ENCODE assay signal across 1 cellular context in the genomic region with DNA sequence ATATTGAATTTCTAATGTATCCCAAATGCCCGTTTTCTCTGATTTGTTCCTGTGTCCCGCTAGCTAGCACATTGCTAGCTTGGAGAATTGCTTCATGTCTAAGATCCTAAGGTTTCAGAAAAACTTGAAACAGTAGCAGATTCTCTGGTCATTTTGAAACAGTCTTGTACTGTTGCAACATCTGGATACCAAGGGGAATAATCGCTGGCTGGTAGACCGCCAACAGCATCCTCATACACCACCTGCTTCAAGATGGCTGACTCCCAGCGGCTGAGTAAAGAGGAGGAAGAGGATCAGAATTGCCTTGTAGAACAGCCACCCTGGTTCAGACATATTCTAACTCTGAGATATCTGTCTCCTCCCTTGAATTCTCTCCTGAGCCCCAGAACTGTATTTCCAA.
TF ChIP-seq lines count a peak whose summit lies in the region.

No MANE protein-coding gene starts in this region.

TF ChIP-seq in HepG2, 621 proteins besides CTCF, POLR2A, EP300 and RAD21:
- TF ChIP-seq, protein P1, sequence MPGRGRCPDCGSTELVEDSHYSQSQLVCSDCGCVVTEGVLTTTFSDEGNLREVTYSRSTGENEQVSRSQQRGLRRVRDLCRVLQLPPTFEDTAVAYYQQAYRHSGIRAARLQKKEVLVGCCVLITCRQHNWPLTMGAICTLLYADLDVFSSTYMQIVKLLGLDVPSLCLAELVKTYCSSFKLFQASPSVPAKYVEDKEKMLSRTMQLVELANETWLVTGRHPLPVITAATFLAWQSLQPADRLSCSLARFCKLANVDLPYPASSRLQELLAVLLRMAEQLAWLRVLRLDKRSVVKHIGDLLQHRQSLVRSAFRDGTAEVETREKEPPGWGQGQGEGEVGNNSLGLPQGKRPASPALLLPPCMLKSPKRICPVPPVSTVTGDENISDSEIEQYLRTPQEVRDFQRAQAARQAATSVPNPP (CRISPR knock-in tag; IDR thresholded peaks at IDR 0.05), result no peak
- no peak for TF ChIP-seq CENPX (CRISPR knock-in tag; IDR thresholded peaks at IDR 0.05)
- TF ChIP-seq CEBPB (IDR thresholded peaks at IDR 0.05; ENCODE audit: borderline replicate concordance, low read depth, low read length), result peak; percentile 25; the same call in 1 of the 2 replicates
- no peak for TF ChIP-seq ZNF207 (IDR thresholded peaks at IDR 0.05; ENCODE audit: borderline replicate concordance)
- TF ChIP-seq, protein P2, sequence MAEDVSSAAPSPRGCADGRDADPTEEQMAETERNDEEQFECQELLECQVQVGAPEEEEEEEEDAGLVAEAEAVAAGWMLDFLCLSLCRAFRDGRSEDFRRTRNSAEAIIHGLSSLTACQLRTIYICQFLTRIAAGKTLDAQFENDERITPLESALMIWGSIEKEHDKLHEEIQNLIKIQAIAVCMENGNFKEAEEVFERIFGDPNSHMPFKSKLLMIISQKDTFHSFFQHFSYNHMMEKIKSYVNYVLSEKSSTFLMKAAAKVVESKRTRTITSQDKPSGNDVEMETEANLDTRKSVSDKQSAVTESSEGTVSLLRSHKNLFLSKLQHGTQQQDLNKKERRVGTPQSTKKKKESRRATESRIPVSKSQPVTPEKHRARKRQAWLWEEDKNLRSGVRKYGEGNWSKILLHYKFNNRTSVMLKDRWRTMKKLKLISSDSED (CRISPR knock-in tag; IDR thresholded peaks at IDR 0.05), result no peak
- TF ChIP-seq ZNF615 (CRISPR knock-in tag; IDR thresholded peaks at IDR 0.05; ENCODE audit: borderline replicate concordance), result no peak
- TF ChIP-seq, protein P3, sequence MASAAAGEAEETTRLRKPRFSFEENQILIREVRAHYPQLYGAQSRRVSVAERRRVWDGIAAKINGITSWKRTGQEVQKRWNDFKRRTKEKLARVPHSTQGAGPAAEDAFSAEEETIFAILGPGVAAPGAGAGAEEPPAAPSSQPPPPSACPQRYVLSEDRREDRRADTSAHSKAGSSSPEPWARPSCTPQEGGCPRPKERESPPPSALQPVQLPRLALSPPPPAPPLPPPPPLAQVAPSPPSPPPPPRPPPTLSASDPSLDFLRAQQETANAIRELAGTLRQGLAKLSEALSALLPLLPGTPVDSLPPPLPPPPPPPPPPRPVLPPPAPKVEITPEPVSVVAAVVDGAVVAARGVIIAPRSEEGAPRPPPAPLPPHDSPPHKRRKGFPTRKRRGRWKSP (CRISPR knock-in tag; IDR thresholded peaks at IDR 0.05), result no peak
- no peak for TF ChIP-seq ZMYM3 (CRISPR knock-in tag; IDR thresholded peaks at IDR 0.05)
